In the genomic region with DNA sequence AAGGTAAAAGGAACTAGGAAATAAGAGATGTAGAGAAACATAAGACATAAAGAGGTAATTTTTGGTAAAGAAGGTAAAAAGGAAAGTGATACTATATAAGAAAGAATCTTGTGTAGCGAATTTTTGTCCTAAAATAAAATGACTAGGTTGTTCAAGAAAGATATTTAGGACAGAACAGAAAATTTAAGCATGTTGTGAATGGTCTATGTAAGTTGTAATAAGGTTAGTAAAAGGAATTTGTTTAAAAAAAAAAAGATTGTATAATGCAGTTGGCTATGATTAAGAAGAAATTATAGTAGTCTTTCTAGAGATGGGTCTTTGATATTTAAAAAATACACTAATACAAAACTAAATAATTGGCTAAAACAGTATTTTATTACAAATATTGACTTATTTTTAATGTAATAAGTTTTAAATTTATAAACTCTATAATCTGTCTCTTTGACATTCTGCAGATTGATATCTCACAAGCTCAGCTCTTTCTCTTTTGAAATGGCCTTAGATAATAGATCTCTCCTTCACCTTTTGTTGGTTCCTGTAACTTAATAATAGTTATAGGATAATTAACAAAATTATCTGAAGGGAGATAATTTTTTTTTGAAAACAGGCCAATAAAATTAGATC, we compare ENCODE assay signal across 15 cellular contexts. TPM values are rescaled to one million over a fixed set of nuclear protein-coding genes. Genes with fewer than 3 reads are reported as not detected.
DNase-seq lines count a peak whose midpoint lies in the region; ATAC-seq, FAIRE-seq and TF ChIP-seq lines count a peak whose summit lies in the region.
"Had no signal": no experiment of that assay in that cellular context is flagged by ENCODE, and none has a peak within 500 bp of the region (broad histone marks: within the 10 kb centered on the region; RNA-seq: fewer than 3 reads in every experiment).

No MANE protein-coding gene starts in this region.

- FAIRE-seq in islet of Langerhans (lab: Jason Lieb, UNC) = peak; percentile 36

- H3K4me1 Mint-ChIP-seq in T-cell = peaks cover 18 to 19% (median 19%) of the 10 kb centered on the region in 3 donors

- intact Hi-C loops in A673 (cut with micrococcal nuclease; ENCODE audit: unreplicated experiment) = no loop called here

- H3K9me3 Mint-ChIP-seq in T-cell = peaks cover 0 to 4% (median 3%) of the 10 kb centered on the region in 3 donors

- H3K4me3 Mint-ChIP-seq in T-cell = no peak overlapping the region
- H3K4me3 Mint-ChIP-seq: B cell had no signal

- no peak overlapping the region for H3K27ac Mint-ChIP-seq in T-cell
- H3K27ac Mint-ChIP-seq: B cell had no signal

- H3K27me3 ChIP-seq in A673 (replicated peaks; ENCODE audit: insufficient read depth, low read depth, low read length, poor library complexity) = no peaks in the 10 kb centered on the region

- no peaks in the 10 kb centered on the region for H3K36me3 Mint-ChIP-seq in T-cell

- no peak overlapping the region for H3K27ac ChIP-seq in A673 (ENCODE audit: low read depth, low read length, poor library complexity, severe bottlenecking)

- H3K27me3 Mint-ChIP-seq in T-cell = peaks cover 0 to 4% of the 10 kb centered on the region in 2 donors
- H3K27me3 Mint-ChIP-seq: B cell had no signal

- CTCF ChIA-PET in T-cell (lab: Charles Lee) = interaction anchor here in 1 of 2 donors (1.8 kb wide), 1 partner anchor 14 kb away, joined by 4 read pairs; no protein-coding TSS in a partner anchor
- CTCF ChIA-PET in A673 (lab: Charles Lee) = no interaction called here

- no peak overlapping the region for H3K4me3 ChIP-seq in A673 (ENCODE audit: low read depth, low read length, poor library complexity, severe bottlenecking)

- H3K9me3 ChIP-seq in A673 (ENCODE audit: low read depth, low read length, poor library complexity, severe bottlenecking) = peaks cover 21% of the 10 kb centered on the region

- peak; percentile 16 for DNase-seq in Caki2 (ENCODE audit: low read depth)
- peak; percentile 24 for DNase-seq in ELR (ENCODE audit: low read depth)
- peak; percentile 5 for DNase-seq in OCI-M1 (lab: John Stamatoyannopoulos, UW)
- DNase-seq in T-cell = no peak
- DNase-seq in A673 (ENCODE audit: low spot score) = no peak
- DNase-seq: H7, MM.1S, NCI-H1092, NCI-H146, NCI-H2081, NCI-H226, NCI-H524 had no signal

- no peaks in the 10 kb centered on the region for H3K36me3 ChIP-seq in A673 (ENCODE audit: insufficient read depth, low read length, poor library complexity, severe bottlenecking)

- ATAC-seq in T-cell (replicated peaks in 1 of 4) (no peak), HG02678 (IDR thresholded peaks at IDR 0.05; ENCODE audit: unreplicated experiment) (no peak)

- peaks cover 1% of the 10 kb centered on the region for H3K4me1 ChIP-seq in A673 (ENCODE audit: insufficient read depth, low read length, poor library complexity, severe bottlenecking)

- no TSS peak for BruUV-seq in A673 (replicated peaks; lab: Mats Ljungman, UMichigan)

- no peak for TF ChIP-seq CTCF in A673 (conservative IDR thresholded peaks at IDR 0.05; ENCODE audit: low read depth, low read length)

- in situ Hi-C loops in Caki2 (cut with HindIII; ENCODE audit: low pct_unique_long_range_greater_than_20kb, low sequenced_read_pairs) = no loop called here

- POLR2A ChIA-PET in T-cell (lab: Charles Lee) (no interaction called here), A673 (lab: Charles Lee; ENCODE audit: low non-redundant PET) (no interaction called here)

RNA-seq across cellular contexts. Expression of a gene that starts 3.7 kb away (rescaled TPM):
- total RNA-seq in Caki2 (2014; rRNA removed; shearing (Covaris generic); ENCODE audit: low replicate concordance) = 37.2 and 49.5 TPM in 2 replicates
- total RNA-seq in T-cell = 10 to 100 TPM; 24.8 to 38.6 (median 34.5) TPM
- total RNA-seq in A673 (2021) = 56.5 and 62.8 TPM in 2 replicates

Comparison
In these comparisons a context has a peak if more than half of its experiments do, and no peak if none do; other contexts are left out.
1. DNase-seq: peak in Caki2 (single experiment), ELR (single experiment) and OCI-M1 (single experiment); none in T-cell (0 of 34) and A673 (single experiment).